33 cellular contexts compared by ENCODE assay signal in the genomic region with DNA sequence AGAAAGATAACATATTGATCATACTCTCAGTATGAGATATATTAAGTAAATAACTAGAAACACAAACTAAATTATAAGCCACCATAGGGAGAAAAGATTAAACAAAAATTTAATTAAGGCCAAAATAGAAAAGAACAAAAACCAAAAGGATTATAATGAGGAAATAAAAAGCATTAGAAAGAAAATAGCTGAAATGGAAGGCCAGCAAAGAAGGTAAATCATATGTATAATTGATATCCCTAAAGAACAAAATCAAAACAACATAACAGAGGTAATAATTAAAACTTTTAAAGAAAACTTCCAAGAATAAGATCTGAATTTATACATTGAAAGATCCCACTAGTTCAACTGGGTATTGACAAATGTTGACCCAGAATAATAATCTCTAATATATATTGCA.
"Had no signal": no experiment of that assay in that cellular context is flagged by ENCODE, and none has a peak within 500 bp of the region (broad histone marks: within the 10 kb centered on the region; RNA-seq: fewer than 3 reads in every experiment).

No MANE protein-coding gene starts in this region.

- H3K9me3 ChIP-seq: adrenal gland, body of pancreas had no signal

- H3K36me3 ChIP-seq: adrenal gland, brain microvascular endothelial cell, breast epithelium had no signal

- ATAC-seq: activated CD8-positive, alpha-beta T cell treated with anti-CD3 and anti-CD28 coated beads for 36 hours; activated naive CD4-positive, alpha-beta T cell treated with anti-CD3 and anti-CD28 coated beads, Interleukin-2, amount 50 U/mL, for 72 hours; activated T-cell treated with anti-CD3 and anti-CD28 coated beads, Interleukin-2, amount 50 U/mL, for 4 hours; activated T-cell treated with anti-CD3 and anti-CD28 coated beads, Interleukin-2, amount 50 U/mL, for 72 hours; activated T-helper 17 cell treated with anti-CD3 and anti-CD28 coated beads, Interleukin-2, amount 50 U/mL, for 72 hours; body of pancreas had no signal

- DNase-seq: activated B cell treated with CpG ODN at 0.5 μM for 24 hours; activated CD4-positive, alpha-beta memory T cell treated with anti-CD3 and anti-CD28 coated beads for 36 hours; activated CD4-positive, alpha-beta T cell treated with anti-CD3 and anti-CD28 coated beads for 4 hours; activated CD4-positive, alpha-beta T cell treated with anti-CD3 and anti-CD28 coated beads, Interleukin-2, amount 10 ng/mL, durations not matched to agents 24 days and 14 days; activated CD4-positive, alpha-beta T cell treated with anti-CD3 and anti-CD28 coated beads, Interleukin-2, amount 50 U/mL, for 1 hour; activated CD4-positive, alpha-beta T cell treated with anti-CD3 and anti-CD28 coated beads, Interleukin-2, amount 50 U/mL, for 4 hours; activated CD4-positive, CD25-positive, alpha-beta regulatory T cell treated with anti-CD3 and anti-CD28 coated beads, Interleukin-2, amount 50 U/mL, for 72 hours; activated CD8-positive, alpha-beta memory T cell treated with anti-CD3 and anti-CD28 coated beads, Interleukin-2, amount 50 U/mL, for 4 hours; activated CD8-positive, alpha-beta T cell treated with anti-CD3 and anti-CD28 coated beads for 36 hours; activated effector memory CD4-positive, alpha-beta T cell treated with anti-CD3 and anti-CD28 coated beads, Interleukin-2, amount 50 U/mL, for 16 hours; activated gamma-delta T cell treated with Interleukin-2 at 50 U/mL for 16 hours; activated naive CD4-positive, alpha-beta T cell; activated naive CD4-positive, alpha-beta T cell treated with anti-CD3 and anti-CD28 coated beads for 36 hours; activated naive CD4-positive, alpha-beta T cell treated with anti-CD3 and anti-CD28 coated beads, Interleukin-2, amount 50 U/mL, for 16 hours; activated naive CD8-positive, alpha-beta T cell treated with anti-CD3 and anti-CD28 coated beads for 36 hours; activated T-cell treated with anti-CD3 and anti-CD28 coated beads for 4 hours; activated T-cell treated with anti-CD3 and anti-CD28 coated beads, Interleukin-2, amount 50 U/mL, for 1 hour; activated T-cell treated with anti-CD3 and anti-CD28 coated beads, Interleukin-2, amount 50 U/mL, for 4 hours; activated T-cell treated with anti-CD3 and anti-CD28 coated beads, Interleukin-2, amount 50 U/mL, for 72 hours; adrenal gland; amniotic stem cell; aorta; body of pancreas; brain microvascular endothelial cell; central memory CD4-positive, alpha-beta T cell; T-helper 2 cell; T-helper 9 cell had no signal

- H3K4me1 ChIP-seq: adrenal gland, body of pancreas, breast epithelium had no signal

- H3K27me3 ChIP-seq: adrenal gland, body of pancreas, brain microvascular endothelial cell, breast epithelium had no signal

- FAIRE-seq: astrocyte, TTC549 had no signal

- H3K27ac ChIP-seq: adrenal gland, body of pancreas, brain microvascular endothelial cell, breast epithelium, VCaP had no signal

- H3K4me3 ChIP-seq: adrenal gland, body of pancreas, breast epithelium had no signal
